ENCODE assay signal across 1 cellular context in genomic region chr1:25447547-25447946, GRCh38.
A peak's percentile ranks its signal among the peaks of the same experiment; 100 is the strongest.
TF ChIP-seq lines count a peak whose summit lies in the region.

No MANE protein-coding gene starts in this region.

TF ChIP-seq in GM12878, 131 proteins besides CTCF, POLR2A, EP300 and RAD21 (continued from another document and continues in another):
- TF ChIP-seq, protein P1, sequence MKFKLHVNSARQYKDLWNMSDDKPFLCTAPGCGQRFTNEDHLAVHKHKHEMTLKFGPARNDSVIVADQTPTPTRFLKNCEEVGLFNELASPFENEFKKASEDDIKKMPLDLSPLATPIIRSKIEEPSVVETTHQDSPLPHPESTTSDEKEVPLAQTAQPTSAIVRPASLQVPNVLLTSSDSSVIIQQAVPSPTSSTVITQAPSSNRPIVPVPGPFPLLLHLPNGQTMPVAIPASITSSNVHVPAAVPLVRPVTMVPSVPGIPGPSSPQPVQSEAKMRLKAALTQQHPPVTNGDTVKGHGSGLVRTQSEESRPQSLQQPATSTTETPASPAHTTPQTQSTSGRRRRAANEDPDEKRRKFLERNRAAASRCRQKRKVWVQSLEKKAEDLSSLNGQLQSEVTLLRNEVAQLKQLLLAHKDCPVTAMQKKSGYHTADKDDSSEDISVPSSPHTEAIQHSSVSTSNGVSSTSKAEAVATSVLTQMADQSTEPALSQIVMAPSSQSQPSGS (IDR thresholded peaks at IDR 0.05; ENCODE audit: low read length) = peak; percentile 58
- peak; percentile 38; the same call in 1 of the 2 replicates for TF ChIP-seq GATAD2B (conservative IDR thresholded peaks at IDR 0.05; ENCODE audit: low read depth)
- peak; percentile 68 for TF ChIP-seq PBX3 (IDR thresholded peaks at IDR 0.05; ENCODE audit: insufficient replicate concordance, low read depth, low read length)
- TF ChIP-seq CBX5 (IDR thresholded peaks at IDR 0.05; ENCODE audit: low read depth) = no peak
- TF ChIP-seq ZNF274 (IDR thresholded peaks at IDR 0.05; ENCODE audit: insufficient read depth, insufficient read length) = no peak
- no peak for TF ChIP-seq RB1 (IDR thresholded peaks at IDR 0.05; ENCODE audit: borderline replicate concordance)
- no peak for TF ChIP-seq HDGF (IDR thresholded peaks at IDR 0.05)
- no peak for TF ChIP-seq FOXK2 (IDR thresholded peaks at IDR 0.05)
- TF ChIP-seq, protein P2, sequence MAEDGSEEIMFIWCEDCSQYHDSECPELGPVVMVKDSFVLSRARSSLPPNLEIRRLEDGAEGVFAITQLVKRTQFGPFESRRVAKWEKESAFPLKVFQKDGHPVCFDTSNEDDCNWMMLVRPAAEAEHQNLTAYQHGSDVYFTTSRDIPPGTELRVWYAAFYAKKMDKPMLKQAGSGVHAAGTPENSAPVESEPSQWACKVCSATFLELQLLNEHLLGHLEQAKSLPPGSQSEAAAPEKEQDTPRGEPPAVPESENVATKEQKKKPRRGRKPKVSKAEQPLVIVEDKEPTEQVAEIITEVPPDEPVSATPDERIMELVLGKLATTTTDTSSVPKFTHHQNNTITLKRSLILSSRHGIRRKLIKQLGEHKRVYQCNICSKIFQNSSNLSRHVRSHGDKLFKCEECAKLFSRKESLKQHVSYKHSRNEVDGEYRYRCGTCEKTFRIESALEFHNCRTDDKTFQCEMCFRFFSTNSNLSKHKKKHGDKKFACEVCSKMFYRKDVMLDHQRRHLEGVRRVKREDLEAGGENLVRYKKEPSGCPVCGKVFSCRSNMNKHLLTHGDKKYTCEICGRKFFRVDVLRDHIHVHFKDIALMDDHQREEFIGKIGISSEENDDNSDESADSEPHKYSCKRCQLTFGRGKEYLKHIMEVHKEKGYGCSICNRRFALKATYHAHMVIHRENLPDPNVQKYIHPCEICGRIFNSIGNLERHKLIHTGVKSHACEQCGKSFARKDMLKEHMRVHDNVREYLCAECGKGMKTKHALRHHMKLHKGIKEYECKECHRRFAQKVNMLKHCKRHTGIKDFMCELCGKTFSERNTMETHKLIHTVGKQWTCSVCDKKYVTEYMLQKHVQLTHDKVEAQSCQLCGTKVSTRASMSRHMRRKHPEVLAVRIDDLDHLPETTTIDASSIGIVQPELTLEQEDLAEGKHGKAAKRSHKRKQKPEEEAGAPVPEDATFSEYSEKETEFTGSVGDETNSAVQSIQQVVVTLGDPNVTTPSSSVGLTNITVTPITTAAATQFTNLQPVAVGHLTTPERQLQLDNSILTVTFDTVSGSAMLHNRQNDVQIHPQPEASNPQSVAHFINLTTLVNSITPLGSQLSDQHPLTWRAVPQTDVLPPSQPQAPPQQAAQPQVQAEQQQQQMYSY (CRISPR knock-in tag; IDR thresholded peaks at IDR 0.05) = no peak
- TF ChIP-seq SP1 (IDR thresholded peaks at IDR 0.05; ENCODE audit: low read depth, low read length) = peak; percentile 6
- TF ChIP-seq, protein P3, sequence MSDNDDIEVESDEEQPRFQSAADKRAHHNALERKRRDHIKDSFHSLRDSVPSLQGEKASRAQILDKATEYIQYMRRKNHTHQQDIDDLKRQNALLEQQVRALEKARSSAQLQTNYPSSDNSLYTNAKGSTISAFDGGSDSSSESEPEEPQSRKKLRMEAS (IDR thresholded peaks at IDR 0.05; ENCODE audit: low read depth, low read length) = no peak
- TF ChIP-seq ZSCAN29 (IDR thresholded peaks at IDR 0.05) = no peak
- TF ChIP-seq, protein P4, sequence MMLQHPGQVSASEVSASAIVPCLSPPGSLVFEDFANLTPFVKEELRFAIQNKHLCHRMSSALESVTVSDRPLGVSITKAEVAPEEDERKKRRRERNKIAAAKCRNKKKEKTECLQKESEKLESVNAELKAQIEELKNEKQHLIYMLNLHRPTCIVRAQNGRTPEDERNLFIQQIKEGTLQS (IDR thresholded peaks at IDR 0.05; ENCODE audit: borderline replicate concordance, extremely low read depth, low read depth, low read length) = no peak
- TF ChIP-seq ZNF207 (IDR thresholded peaks at IDR 0.05; ENCODE audit: borderline replicate concordance) = no peak
- no peak for TF ChIP-seq NFYA (IDR thresholded peaks at IDR 0.05; ENCODE audit: borderline replicate concordance, low read depth, low read length)
- peak; percentile 73; the same call in 1 of the 2 replicates for TF ChIP-seq TBL1XR1 (IDR thresholded peaks at IDR 0.05; ENCODE audit: low read depth, low read length)
- TF ChIP-seq MLLT1 (IDR thresholded peaks at IDR 0.05) = peak; percentile 76
- TF ChIP-seq PAX8 (IDR thresholded peaks at IDR 0.05) = no peak
- TF ChIP-seq ZNF592 (IDR thresholded peaks at IDR 0.05) = no peak
- TF ChIP-seq KLF5 (IDR thresholded peaks at IDR 0.05; ENCODE audit: partially characterized antibody) = no peak
- TF ChIP-seq TCF12 (IDR thresholded peaks at IDR 0.05; ENCODE audit: low read depth, low read length) = peak; percentile 84
- TF ChIP-seq, protein P5, sequence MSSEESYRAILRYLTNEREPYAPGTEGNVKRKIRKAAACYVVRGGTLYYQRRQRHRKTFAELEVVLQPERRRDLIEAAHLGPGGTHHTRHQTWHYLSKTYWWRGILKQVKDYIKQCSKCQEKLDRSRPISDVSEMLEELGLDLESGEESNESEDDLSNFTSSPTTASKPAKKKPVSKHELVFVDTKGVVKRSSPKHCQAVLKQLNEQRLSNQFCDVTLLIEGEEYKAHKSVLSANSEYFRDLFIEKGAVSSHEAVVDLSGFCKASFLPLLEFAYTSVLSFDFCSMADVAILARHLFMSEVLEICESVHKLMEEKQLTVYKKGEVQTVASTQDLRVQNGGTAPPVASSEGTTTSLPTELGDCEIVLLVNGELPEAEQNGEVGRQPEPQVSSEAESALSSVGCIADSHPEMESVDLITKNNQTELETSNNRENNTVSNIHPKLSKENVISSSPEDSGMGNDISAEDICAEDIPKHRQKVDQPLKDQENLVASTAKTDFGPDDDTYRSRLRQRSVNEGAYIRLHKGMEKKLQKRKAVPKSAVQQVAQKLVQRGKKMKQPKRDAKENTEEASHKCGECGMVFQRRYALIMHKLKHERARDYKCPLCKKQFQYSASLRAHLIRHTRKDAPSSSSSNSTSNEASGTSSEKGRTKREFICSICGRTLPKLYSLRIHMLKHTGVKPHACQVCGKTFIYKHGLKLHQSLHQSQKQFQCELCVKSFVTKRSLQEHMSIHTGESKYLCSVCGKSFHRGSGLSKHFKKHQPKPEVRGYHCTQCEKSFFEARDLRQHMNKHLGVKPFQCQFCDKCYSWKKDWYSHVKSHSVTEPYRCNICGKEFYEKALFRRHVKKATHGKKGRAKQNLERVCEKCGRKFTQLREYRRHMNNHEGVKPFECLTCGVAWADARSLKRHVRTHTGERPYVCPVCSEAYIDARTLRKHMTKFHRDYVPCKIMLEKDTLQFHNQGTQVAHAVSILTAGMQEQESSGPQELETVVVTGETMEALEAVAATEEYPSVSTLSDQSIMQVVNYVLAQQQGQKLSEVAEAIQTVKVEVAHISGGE (CRISPR knock-in tag; IDR thresholded peaks at IDR 0.05) = no peak
- TF ChIP-seq, protein P6, sequence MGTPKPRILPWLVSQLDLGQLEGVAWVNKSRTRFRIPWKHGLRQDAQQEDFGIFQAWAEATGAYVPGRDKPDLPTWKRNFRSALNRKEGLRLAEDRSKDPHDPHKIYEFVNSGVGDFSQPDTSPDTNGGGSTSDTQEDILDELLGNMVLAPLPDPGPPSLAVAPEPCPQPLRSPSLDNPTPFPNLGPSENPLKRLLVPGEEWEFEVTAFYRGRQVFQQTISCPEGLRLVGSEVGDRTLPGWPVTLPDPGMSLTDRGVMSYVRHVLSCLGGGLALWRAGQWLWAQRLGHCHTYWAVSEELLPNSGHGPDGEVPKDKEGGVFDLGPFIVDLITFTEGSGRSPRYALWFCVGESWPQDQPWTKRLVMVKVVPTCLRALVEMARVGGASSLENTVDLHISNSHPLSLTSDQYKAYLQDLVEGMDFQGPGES (IDR thresholded peaks at IDR 0.05) = no peak
- TF ChIP-seq CEBPZ (IDR thresholded peaks at IDR 0.05; ENCODE audit: low read depth, low read length) = no peak
- TF ChIP-seq SRF (IDR thresholded peaks at IDR 0.05; ENCODE audit: low read depth in 2 of 2, low read length in 2 of 2) = no peak
- no peak for TF ChIP-seq CHD4 (IDR thresholded peaks at IDR 0.05)
- TF ChIP-seq MXI1 (IDR thresholded peaks at IDR 0.05; ENCODE audit: low read depth, low read length) = peak; percentile 16; the same call in 1 of the 2 replicates
- peak; percentile 99 for TF ChIP-seq RUNX3 (IDR thresholded peaks at IDR 0.05; ENCODE audit: low read length)
- peak; percentile 85 for TF ChIP-seq CBFB (IDR thresholded peaks at IDR 0.05; ENCODE audit: low read depth)
- TF ChIP-seq, protein P7, sequence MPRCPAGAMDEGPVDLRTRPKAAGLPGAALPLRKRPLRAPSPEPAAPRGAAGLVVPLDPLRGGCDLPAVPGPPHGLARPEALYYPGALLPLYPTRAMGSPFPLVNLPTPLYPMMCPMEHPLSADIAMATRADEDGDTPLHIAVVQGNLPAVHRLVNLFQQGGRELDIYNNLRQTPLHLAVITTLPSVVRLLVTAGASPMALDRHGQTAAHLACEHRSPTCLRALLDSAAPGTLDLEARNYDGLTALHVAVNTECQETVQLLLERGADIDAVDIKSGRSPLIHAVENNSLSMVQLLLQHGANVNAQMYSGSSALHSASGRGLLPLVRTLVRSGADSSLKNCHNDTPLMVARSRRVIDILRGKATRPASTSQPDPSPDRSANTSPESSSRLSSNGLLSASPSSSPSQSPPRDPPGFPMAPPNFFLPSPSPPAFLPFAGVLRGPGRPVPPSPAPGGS (IDR thresholded peaks at IDR 0.05; ENCODE audit: borderline replicate concordance, insufficient read depth, low read depth, low read length, poor library complexity, severe bottlenecking) = peak; percentile 60
- no peak for TF ChIP-seq FOS (IDR thresholded peaks at IDR 0.05; ENCODE audit: borderline replicate concordance, extremely low read depth, insufficient read length)
- TF ChIP-seq ESRRA (IDR thresholded peaks at IDR 0.05; ENCODE audit: low read length) = no peak
- 0 out of 2 replicates have a peak, but pooled peaks have one; percentile 44 for TF ChIP-seq PAX5 (IDR thresholded peaks at IDR 0.05; ENCODE audit: borderline replicate concordance, low read depth, low read length)
- no peak for TF ChIP-seq HDAC2 (IDR thresholded peaks at IDR 0.05)
- TF ChIP-seq MEF2B (IDR thresholded peaks at IDR 0.05; ENCODE audit: partially characterized antibody, poor library complexity, severe bottlenecking) = peak; percentile 85
